15 cellular contexts compared by ENCODE assay signal in genomic region chr6:44113396-44113795, GRCh38. TPM values are rescaled to one million over a fixed set of nuclear protein-coding genes. Genes with fewer than 3 reads are reported as not detected.
DNase-seq lines count a peak whose midpoint lies in the region; ATAC-seq, FAIRE-seq and TF ChIP-seq lines count a peak whose summit lies in the region.
"Had no signal": no experiment of that assay in that cellular context is flagged by ENCODE, and none has a peak within 500 bp of the region (broad histone marks: within the 10 kb centered on the region; RNA-seq: fewer than 3 reads in every experiment).

No MANE protein-coding gene starts in this region.

- no peaks in the 10 kb centered on the region for H3K9me3 ChIP-seq in smooth muscle cell (replicated peaks; ENCODE audit: low read depth)
- H3K9me3 ChIP-seq: spleen, thyroid gland had no signal

- no peak overlapping the region for H3K27ac ChIP-seq in VCaP
- no peak overlapping the region for H3K27ac ChIP-seq in foreskin keratinocyte
- no peak overlapping the region for H3K27ac ChIP-seq in smooth muscle cell (ENCODE audit: low read depth)
- H3K27ac ChIP-seq: 22Rv1, thyroid gland had no signal

- no peak overlapping the region for H3K4me3 ChIP-seq in smooth muscle cell
- H3K4me3 ChIP-seq: spleen, thyroid gland had no signal

- FAIRE-seq in RCC 7860 (lab: Jason Lieb, UNC) = no peak

- peak; percentile 41; the same call in 1 of the 2 replicates for TF ChIP-seq CTCF in VCaP (conservative IDR thresholded peaks at IDR 0.05)
- TF ChIP-seq CTCF in foreskin keratinocyte (conservative IDR thresholded peaks at IDR 0.05) = peak; percentile 38
- TF ChIP-seq CTCF in smooth muscle cell (IDR thresholded peaks at IDR 0.05; ENCODE audit: borderline replicate concordance, insufficient read depth, poor library complexity, severe bottlenecking) = peak; percentile 22

- H4K20me1 ChIP-seq in smooth muscle cell (ENCODE audit: low read depth) = peaks cover 46% of the 10 kb centered on the region

- ATAC-seq in foreskin keratinocyte = no peak
- ATAC-seq: natural killer cell treated with Interleukin-12 subunit alpha and Interleukin-12 subunit beta and Interleukin-15 and Interleukin-18, amount 100 ng/mL, for 72 hours had no signal

- H3K36me3 ChIP-seq in smooth muscle cell (ENCODE audit: low read depth) = no peaks in the 10 kb centered on the region

- H3K27me3 ChIP-seq in foreskin keratinocyte (no peaks in the 10 kb centered on the region), smooth muscle cell (ENCODE audit: low read depth) (no peaks in the 10 kb centered on the region)
- H3K27me3 ChIP-seq: spleen, thyroid gland had no signal

- peaks cover 17% of the 10 kb centered on the region for H3F3A ChIP-seq in smooth muscle cell (ENCODE audit: low read depth)

- no peak overlapping the region for H3K4me2 ChIP-seq in smooth muscle cell

- peak; percentile 30 for DNase-seq in DMS53 (lab: John Stamatoyannopoulos, UW)
- DNase-seq in DMS53 treated with DMSO at 0.1 percent for 48 hours (lab: John Stamatoyannopoulos, UW; ENCODE audit: unreplicated experiment) = no peak
- DNase-seq in foreskin keratinocyte = no peak
- no peak for DNase-seq in smooth muscle cell (lab: John Stamatoyannopoulos, UW; ENCODE audit: unreplicated experiment)
- no peak for DNase-seq in NCI-H226
- no peak for DNase-seq in NCI-H146 (lab: John Stamatoyannopoulos, UW)
- DNase-seq in RCC 7860 (ENCODE audit: low spot score) = no peak
- DNase-seq: cerebellar nuclear complex, kidney glomerular epithelial cell, NCI-H187, spleen, thyroid gland had no signal

- H3K4me1 ChIP-seq in foreskin keratinocyte (peaks cover 31% of the 10 kb centered on the region), smooth muscle cell (ENCODE audit: low read depth) (peaks cover 15% of the 10 kb centered on the region)

- 82% methylated on average over 2 of the region's 2 CpGs for WGBS in smooth muscle cell (ENCODE audit: low lambda C conversion rate)

- no peak overlapping the region for H3K9ac ChIP-seq in smooth muscle cell (ENCODE audit: low read depth)

- no peak overlapping the region for H2AFZ ChIP-seq in smooth muscle cell (ENCODE audit: low read depth)

- peaks cover 19% of the 10 kb centered on the region for H3K79me2 ChIP-seq in smooth muscle cell (ENCODE audit: low read depth)

RNA-seq across cellular contexts. Expression of gene MRPL14, which starts 13.9 kb away (rescaled TPM):
- total RNA-seq in foreskin keratinocyte (123 and 124 TPM in 2 replicates), smooth muscle cell (29.2 and 53.4 TPM in 2 replicates)
- polyA plus RNA-seq in foreskin keratinocyte (183 and 189 TPM in 2 replicates), smooth muscle cell (97.9 and 99.5 TPM in 2 replicates)

RNA-seq across cellular contexts. Expression of gene TMEM63B, which starts 14.0 kb away (rescaled TPM):
- 57.0 and 57.8 TPM in 2 replicates for total RNA-seq in foreskin keratinocyte
- polyA plus RNA-seq in foreskin keratinocyte = 34.4 and 35.9 TPM in 2 replicates
- 16.0 and 21.2 TPM in 2 replicates for total RNA-seq in smooth muscle cell
- polyA plus RNA-seq in smooth muscle cell = 10.8 and 15.8 TPM in 2 replicates

RNA-seq across cellular contexts. Expression of gene CAPN11, which starts 45.2 kb away (rescaled TPM):
- total RNA-seq in foreskin keratinocyte (not detected in 2 replicates), smooth muscle cell (not detected in 2 replicates)
- polyA plus RNA-seq in foreskin keratinocyte (not detected in 2 replicates), smooth muscle cell (0.31 TPM in 1 of 2 replicates, not detected in the other)
- total RNA-seq: natural killer cell treated with Interleukin-12 subunit alpha and Interleukin-12 subunit beta and Interleukin-15 and Interleukin-18, amount 100 ng/mL, for 72 hours had no signal
